ENCODE assay signal across 18 cellular contexts in the genomic region with DNA sequence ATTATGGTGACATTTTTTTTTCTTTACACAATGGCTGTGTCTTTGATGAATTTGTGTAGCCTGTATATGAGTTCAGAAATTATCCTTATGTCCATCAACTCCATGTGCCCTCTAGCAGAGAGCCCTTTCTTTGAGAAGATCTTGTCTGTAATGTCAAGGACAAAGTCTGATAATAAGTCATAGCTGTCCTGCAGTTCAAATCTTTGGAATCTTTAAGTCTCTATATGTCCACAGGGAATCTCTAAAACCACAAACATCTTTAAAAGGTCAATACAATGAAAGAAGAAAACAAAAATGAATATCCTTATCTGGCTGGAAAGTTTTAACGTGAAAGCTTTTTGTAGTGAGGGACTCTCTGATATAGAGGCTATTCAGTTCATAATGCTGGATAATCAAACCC.
"Had no signal": no experiment of that assay in that cellular context is flagged by ENCODE, and none has a peak within 500 bp of the region (broad histone marks: within the 10 kb centered on the region; RNA-seq: fewer than 3 reads in every experiment).

No MANE protein-coding gene starts in this region.

- H3K4me3 ChIP-seq: coronary artery, dorsolateral prefrontal cortex, esophagus muscularis mucosa, gastroesophageal sphincter, heart right ventricle, left lung, lower lobe of right lung had no signal

- H3K9me3 ChIP-seq: esophagus muscularis mucosa, gastroesophageal sphincter, heart right ventricle, left lung, lower lobe of right lung had no signal

- H3K27ac Mint-ChIP-seq: mesothelial cell of epicardium; naive thymus-derived CD4-positive, alpha-beta T cell had no signal

- H3K4me1 ChIP-seq: gastroesophageal sphincter, left lung, lower lobe of right lung had no signal

- H3K27ac ChIP-seq: coronary artery, dorsolateral prefrontal cortex, esophagus muscularis mucosa, gastroesophageal sphincter, heart right ventricle, left lung, lower lobe of right lung had no signal

- H3K36me3 Mint-ChIP-seq: mesothelial cell of epicardium; naive thymus-derived CD4-positive, alpha-beta T cell had no signal

- H3K36me3 ChIP-seq: esophagus muscularis mucosa, gastroesophageal sphincter, heart right ventricle, left lung, lower lobe of right lung had no signal

- H3K4me3 Mint-ChIP-seq: mesothelial cell of epicardium; naive thymus-derived CD4-positive, alpha-beta T cell had no signal

- ATAC-seq: gastroesophageal sphincter; heart right ventricle; left cardiac atrium; left lung; left ventricle myocardium superior; lower lobe of right lung; naive thymus-derived CD4-positive, alpha-beta T cell had no signal

- DNase-seq: dermis blood vessel endothelial cell; dorsolateral prefrontal cortex; effector CD4-positive, alpha-beta T cell; effector memory CD4-positive, alpha-beta T cell; foreskin fibroblast; head of caudate nucleus; heart right ventricle; hippocampal formation; left cardiac atrium; left lung; left ventricle myocardium superior; lower lobe of right lung; mesenchymal stem cell; naive thymus-derived CD4-positive, alpha-beta T cell had no signal

- H3K27me3 ChIP-seq: dorsolateral prefrontal cortex, esophagus muscularis mucosa, heart right ventricle, left lung had no signal
